ENCODE assay signal across 10 cellular contexts in genomic region chr3:131216801-131217200, GRCh38.
DNase-seq lines count a peak whose midpoint lies in the region; ATAC-seq and TF ChIP-seq lines count a peak whose summit lies in the region.
"Had no signal": no experiment of that assay in that cellular context is flagged by ENCODE, and none has a peak within 500 bp of the region (broad histone marks: within the 10 kb centered on the region; RNA-seq: fewer than 3 reads in every experiment).

No MANE protein-coding gene starts in this region.

- H3K27ac ChIP-seq in heart left ventricle, result peak overlapping the region in 2 of 12 donors; percentile 8 to 41
- H3K27ac ChIP-seq in sigmoid colon, result no peak overlapping the region

- intact Hi-C loops in activated CD4-positive, alpha-beta T cell treated with anti-CD3 and anti-CD28 coated beads for 36 hours (cut with DNase I, micrococcal nuclease), result no loop called here
- intact Hi-C loops in heart left ventricle (cut with DNase I) (no loop called here), sigmoid colon (cut with DNase I) (no loop called here)

- H3K4me3 ChIP-seq in heart left ventricle (no peak overlapping the region), sigmoid colon (no peak overlapping the region)
- H3K4me3 ChIP-seq: lung had no signal

- TF ChIP-seq POLR2A in heart left ventricle (IDR thresholded peaks at IDR 0.05) (no peak), sigmoid colon (IDR thresholded peaks at IDR 0.05) (no peak)

- H3K36me3 Mint-ChIP-seq in activated CD4-positive, alpha-beta T cell treated with anti-CD3 and anti-CD28 coated beads for 36 hours (ENCODE audit: low read depth), result no peaks in the 10 kb centered on the region
- H3K36me3 Mint-ChIP-seq in T-helper 17 cell (ENCODE audit: low read depth), result peaks cover 3% of the 10 kb centered on the region

- H3K27ac Mint-ChIP-seq in activated CD4-positive, alpha-beta T cell treated with anti-CD3 and anti-CD28 coated beads for 36 hours, result no peak overlapping the region
- H3K27ac Mint-ChIP-seq in T-helper 17 cell, result peak overlapping the region; percentile 62

- H3K4me1 ChIP-seq in heart left ventricle, result peaks cover 0 to 11% (median 0%) of the 10 kb centered on the region in 12 donors
- peaks cover 0 to 7% (median 0%) of the 10 kb centered on the region in 4 donors for H3K4me1 ChIP-seq in sigmoid colon

- H3K36me3 ChIP-seq in heart left ventricle, result no peaks in the 10 kb centered on the region
- no peaks in the 10 kb centered on the region for H3K36me3 ChIP-seq in sigmoid colon

- CTCF ChIA-PET in activated CD4-positive, alpha-beta T cell treated with anti-CD3 and anti-CD28 coated beads for 36 hours (lab: Charles Lee), result interaction anchor here (1.3 kb wide), 1 partner anchor 10 kb away, joined by 3 read pairs; no protein-coding TSS in a partner anchor

- H3K4me3 Mint-ChIP-seq in activated CD4-positive, alpha-beta T cell treated with anti-CD3 and anti-CD28 coated beads for 36 hours, result no peak overlapping the region
- no peak overlapping the region for H3K4me3 Mint-ChIP-seq in T-helper 17 cell

- H3K4me1 Mint-ChIP-seq in activated CD4-positive, alpha-beta T cell treated with anti-CD3 and anti-CD28 coated beads for 36 hours, result no peaks in the 10 kb centered on the region
- no peaks in the 10 kb centered on the region for H3K4me1 Mint-ChIP-seq in T-helper 17 cell

- TF ChIP-seq EP300 in sigmoid colon (IDR thresholded peaks at IDR 0.05), result no peak

- peak; percentile 44 for ATAC-seq in activated CD4-positive, alpha-beta T cell treated with anti-CD3 and anti-CD28 coated beads for 36 hours
- ATAC-seq in T-helper 17 cell (no peak), heart left ventricle (peak; percentile 86 to 98 (median 92)), HG03135 (IDR thresholded peaks at IDR 0.05; ENCODE audit: unreplicated experiment) (no peak)

- H3K27me3 ChIP-seq in heart left ventricle, result no peaks in the 10 kb centered on the region
- H3K27me3 ChIP-seq in sigmoid colon, result no peaks in the 10 kb centered on the region

- no peaks in the 10 kb centered on the region for H3K9me3 ChIP-seq in T-helper 17 cell (ENCODE audit: control insufficient read depth, low read length, poor library complexity, severe bottlenecking)
- H3K9me3 ChIP-seq in heart left ventricle, result no peaks in the 10 kb centered on the region
- peaks cover 0 to 2% (median 0%) of the 10 kb centered on the region in 4 donors for H3K9me3 ChIP-seq in sigmoid colon

- POLR2A ChIA-PET in activated CD4-positive, alpha-beta T cell treated with anti-CD3 and anti-CD28 coated beads for 36 hours (lab: Charles Lee), result no interaction called here

- no peaks in the 10 kb centered on the region for H3K9me3 Mint-ChIP-seq in activated CD4-positive, alpha-beta T cell treated with anti-CD3 and anti-CD28 coated beads for 36 hours (ENCODE audit: low read depth)

- peak; percentile 7 for DNase-seq in activated CD4-positive, alpha-beta T cell treated with anti-CD3 and anti-CD28 coated beads for 36 hours
- DNase-seq in activated CD4-positive, alpha-beta T cell treated with anti-CD3 and anti-CD28 coated beads, Interleukin-2, amount 50 U/mL, for 48 hours, result no peak
- no peak for DNase-seq in T-helper 17 cell
- peak in 1 of 5 donors; percentile 66 for DNase-seq in heart left ventricle
- DNase-seq in smooth muscle cell of the brain vasculature (ENCODE audit: low read depth, low spot score), result peak; percentile 54
- no peak for DNase-seq in sigmoid colon
- DNase-seq in hippocampal formation (lab: John Stamatoyannopoulos, UW), result no peak
- DNase-seq: T-helper 1 cell had no signal

- no peak for TF ChIP-seq CTCF in heart left ventricle (IDR thresholded peaks at IDR 0.05)
- TF ChIP-seq CTCF in sigmoid colon (IDR thresholded peaks at IDR 0.05), result no peak

- 40 to 50% (median 45%) methylated on average over 6 of the region's 6 CpGs for WGBS in heart left ventricle, 4 donors
- 48 to 71% methylated on average over 6 of the region's 6 CpGs for WGBS in sigmoid colon, 2 donors

- no peaks in the 10 kb centered on the region for H3K27me3 Mint-ChIP-seq in activated CD4-positive, alpha-beta T cell treated with anti-CD3 and anti-CD28 coated beads for 36 hours
- H3K27me3 Mint-ChIP-seq in T-helper 17 cell, result no peaks in the 10 kb centered on the region

Comparison
In these comparisons a context has a peak if more than half of its experiments do, and no peak if none do; other contexts are left out.
1. DNase-seq: peak in activated CD4-positive, alpha-beta T cell treated with anti-CD3 and anti-CD28 coated beads for 36 hours (single experiment) and smooth muscle cell of the brain vasculature (single experiment); none in activated CD4-positive, alpha-beta T cell treated with anti-CD3 and anti-CD28 coated beads, Interleukin-2, amount 50 U/mL, for 48 hours (0 of 2), T-helper 17 cell (0 of 3), sigmoid colon (single experiment) and hippocampal formation (0 of 2).
2. ATAC-seq: peak in activated CD4-positive, alpha-beta T cell treated with anti-CD3 and anti-CD28 coated beads for 36 hours (single experiment) and heart left ventricle (4 of 4); none in T-helper 17 cell (single experiment) and HG03135 (single experiment).